ENCODE assay signal across 10 cellular contexts in the genomic region with DNA sequence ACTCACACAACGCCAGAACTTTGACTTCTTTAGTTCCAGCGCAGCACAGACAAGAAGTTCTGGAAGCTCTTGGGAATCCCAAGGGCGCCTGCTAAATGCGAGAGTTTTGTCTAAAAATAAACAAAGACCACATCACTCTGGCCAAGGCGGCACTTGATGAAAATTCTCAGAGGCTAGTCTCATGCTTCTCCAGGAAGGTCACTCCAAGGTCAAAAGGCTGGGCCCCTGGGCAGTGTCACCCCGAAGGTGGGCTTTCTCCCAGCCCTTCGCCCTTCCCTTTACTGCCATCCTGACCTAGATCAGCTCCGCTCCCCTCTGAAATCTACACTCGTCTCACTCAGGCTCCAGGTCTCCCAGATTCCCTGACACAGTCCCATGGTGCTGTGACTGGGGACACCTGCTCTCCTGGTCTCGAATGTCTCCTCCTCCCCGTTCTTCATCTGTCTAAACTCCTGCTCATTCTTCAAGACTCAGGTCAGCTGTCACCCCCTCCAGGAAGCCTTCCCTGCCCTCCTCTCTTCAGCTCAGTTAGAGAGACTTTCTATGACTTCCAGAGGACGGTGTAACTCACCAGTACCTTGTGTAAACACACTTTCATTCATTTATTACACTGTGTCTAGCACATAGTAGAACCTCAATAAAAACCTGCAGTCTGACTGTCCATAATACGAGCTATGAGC. TPM values are rescaled to one million over a fixed set of nuclear protein-coding genes. Genes with fewer than 3 reads are reported as not detected.
DNase-seq lines count a peak whose midpoint lies in the region; ATAC-seq and TF ChIP-seq lines count a peak whose summit lies in the region.
"Had no signal": no experiment of that assay in that cellular context is flagged by ENCODE, and none has a peak within 500 bp of the region (broad histone marks: within the 10 kb centered on the region; RNA-seq: fewer than 3 reads in every experiment).

No MANE protein-coding gene starts in this region.

- TF ChIP-seq POLR2A in thyroid gland (IDR thresholded peaks at IDR 0.05), result no peak

- peaks cover 20% of the 10 kb centered on the region for H3K36me3 Mint-ChIP-seq in activated CD8-positive, alpha-beta memory T cell treated with anti-CD3 and anti-CD28 coated beads, Interleukin-2, amount 10 ng/mL, durations not matched to agents 7 days and 5 days
- peaks cover 20% of the 10 kb centered on the region for H3K36me3 Mint-ChIP-seq in MCF 10A (ENCODE audit: insufficient read depth, unreplicated experiment)

- H3K4me3 Mint-ChIP-seq in activated CD8-positive, alpha-beta memory T cell treated with anti-CD3 and anti-CD28 coated beads, Interleukin-2, amount 10 ng/mL, durations not matched to agents 7 days and 5 days, result peak overlapping the region; percentile 67
- no peak overlapping the region for H3K4me3 Mint-ChIP-seq in MCF 10A (ENCODE audit: unreplicated experiment)

- BruUV-seq in MCF 10A (replicated peaks; lab: Mats Ljungman, UMichigan), result no TSS peak

- peak; percentile 33 for DNase-seq in activated CD8-positive, alpha-beta memory T cell treated with anti-CD3 and anti-CD28 coated beads, Interleukin-2, amount 10 ng/mL, durations not matched to agents 7 days and 5 days
- no peak for DNase-seq in activated CD8-positive, alpha-beta memory T cell treated with anti-CD3 and anti-CD28 coated beads, Interleukin-2, amount 50 U/mL, for 48 hours
- DNase-seq in MCF 10A (ENCODE audit: unreplicated experiment) (no peak), thyroid gland (peak; percentile 65 to 69), occipital lobe (lab: John Stamatoyannopoulos, UW) (no peak)
- DNase-seq: NCI-H187 had no signal

- H3K36me3 ChIP-seq in mucosa of rectum (ENCODE audit: control insufficient read depth in 2 of 2, insufficient read depth in 2 of 2, low read length in 2 of 2) (peaks cover 0 to 6% of the 10 kb centered on the region in 2 donors), thyroid gland (no peaks in the 10 kb centered on the region)
- H3K36me3 ChIP-seq: pancreas had no signal

- no peak overlapping the region for H3K9ac ChIP-seq in mucosa of rectum (ENCODE audit: low read depth in 1 of 2, low read length in 2 of 2)

- WGBS in thyroid gland, 2 donors, result 43 to 45% methylated on average over 13 of the region's 13 CpGs

- H3K27ac ChIP-seq in mucosa of rectum (ENCODE audit: low read depth in 2 of 2, low read length in 2 of 2), result peak overlapping the region; percentile 59 to 69
- peak overlapping the region; percentile 87 to 98 (median 93) for H3K27ac ChIP-seq in thyroid gland
- H3K27ac ChIP-seq: pancreas had no signal

- H3K9me3 ChIP-seq in mucosa of rectum (ENCODE audit: control insufficient read depth in 2 of 2, low read length in 2 of 2) (no peaks in the 10 kb centered on the region), thyroid gland (no peaks in the 10 kb centered on the region)
- H3K9me3 ChIP-seq: pancreas had no signal

- TF ChIP-seq CTCF in MCF 10A (IDR thresholded peaks at IDR 0.05; ENCODE audit: unreplicated experiment) (no peak), thyroid gland (IDR thresholded peaks at IDR 0.05) (no peak)

- H3K27me3 Mint-ChIP-seq in activated CD8-positive, alpha-beta memory T cell treated with anti-CD3 and anti-CD28 coated beads, Interleukin-2, amount 10 ng/mL, durations not matched to agents 7 days and 5 days, result no peaks in the 10 kb centered on the region
- no peaks in the 10 kb centered on the region for H3K27me3 Mint-ChIP-seq in MCF 10A (ENCODE audit: insufficient read depth, unreplicated experiment)

- H3K4me1 Mint-ChIP-seq in activated CD8-positive, alpha-beta memory T cell treated with anti-CD3 and anti-CD28 coated beads, Interleukin-2, amount 10 ng/mL, durations not matched to agents 7 days and 5 days, result peaks cover 96% of the 10 kb centered on the region
- H3K4me1 Mint-ChIP-seq in MCF 10A (ENCODE audit: insufficient read depth, unreplicated experiment), result peaks cover 37% of the 10 kb centered on the region

- peak overlapping the region; percentile 89 for H3K27ac Mint-ChIP-seq in activated CD8-positive, alpha-beta memory T cell treated with anti-CD3 and anti-CD28 coated beads, Interleukin-2, amount 10 ng/mL, durations not matched to agents 7 days and 5 days
- H3K27ac Mint-ChIP-seq in MCF 10A (ENCODE audit: low read depth, unreplicated experiment), result peak overlapping the region; percentile 88

- no peaks in the 10 kb centered on the region for H3K27me3 ChIP-seq in mucosa of rectum (ENCODE audit: control insufficient read depth in 2 of 2, insufficient read depth in 2 of 2, low read length in 2 of 2)
- H3K27me3 ChIP-seq in thyroid gland, result no peaks in the 10 kb centered on the region
- H3K27me3 ChIP-seq: pancreas had no signal

- no peak overlapping the region for H3K4me3 ChIP-seq in mucosa of rectum (ENCODE audit: low read length in 2 of 2)
- H3K4me3 ChIP-seq in thyroid gland (replicated peaks in 1 of 3), result no peak overlapping the region
- H3K4me3 ChIP-seq: pancreas had no signal

- POLR2A ChIA-PET in MCF 10A (lab: Yijun Ruan, JAX), result interaction anchor here (0.6 to 1.6 kb wide), 5 partner anchors 8 to 1797 kb away, joined by 3 to 8 read pairs (median 4); no protein-coding TSS in a partner anchor

- H3K4me1 ChIP-seq in mucosa of rectum (ENCODE audit: control insufficient read depth in 2 of 2, insufficient read depth in 2 of 2, low read length in 2 of 2), result peaks cover 80 to 83% of the 10 kb centered on the region in 2 donors
- peaks cover 97 to 100% of the 10 kb centered on the region in 2 donors for H3K4me1 ChIP-seq in thyroid gland

- CTCF ChIA-PET in activated CD8-positive, alpha-beta memory T cell treated with anti-CD3 and anti-CD28 coated beads, Interleukin-2, amount 10 ng/mL, durations not matched to agents 7 days and 5 days (lab: Charles Lee), result interaction anchor here (0.7 to 4.5 kb wide), 17 partner anchors 8 to 204 kb away, joined by 3 to 40 read pairs (median 4); no protein-coding TSS in a partner anchor
- CTCF ChIA-PET in MCF 10A (lab: Yijun Ruan, JAX), result interaction anchor here (0.6 to 1.6 kb wide), 7 partner anchors 8 to 207 kb away, joined by 3 to 12 read pairs (median 4); no protein-coding TSS in a partner anchor

- no peak for ATAC-seq in activated CD8-positive, alpha-beta memory T cell treated with anti-CD3 and anti-CD28 coated beads, Interleukin-2, amount 10 ng/mL, durations not matched to agents 7 days and 5 days
- no peak for ATAC-seq in HG03135 (IDR thresholded peaks at IDR 0.05; ENCODE audit: unreplicated experiment)
- no peak for ATAC-seq in HG02678 (IDR thresholded peaks at IDR 0.05; ENCODE audit: unreplicated experiment)
- ATAC-seq: pancreas had no signal

- intact Hi-C loops in MCF 10A (cut with micrococcal nuclease) (no loop called here), thyroid gland (cut with DNase I) (no loop called here)

- H3K9me3 Mint-ChIP-seq in activated CD8-positive, alpha-beta memory T cell treated with anti-CD3 and anti-CD28 coated beads, Interleukin-2, amount 10 ng/mL, durations not matched to agents 7 days and 5 days (ENCODE audit: low read depth), result no peaks in the 10 kb centered on the region
- H3K9me3 Mint-ChIP-seq in MCF 10A (ENCODE audit: unreplicated experiment), result no peaks in the 10 kb centered on the region

RNA-seq across cellular contexts. Expression of gene FAM53B, which starts 10.5 kb away (rescaled TPM):
- total RNA-seq in activated CD8-positive, alpha-beta memory T cell treated with anti-CD3 and anti-CD28 coated beads, Interleukin-2, amount 10 ng/mL, durations not matched to agents 7 days and 5 days, result 10 to 100 TPM; 33.5 to 45.5 TPM
- 12.9 and 14.9 TPM in 2 replicates for total RNA-seq in MCF 10A (2022)
- total RNA-seq in thyroid gland, result 10 to 100 TPM; 37.6 to 96.3 (median 80.4) TPM
- 35.1 TPM for total RNA-seq in occipital lobe

RNA-seq across cellular contexts. Expression of gene EEF1AKMT2, which starts 58.0 kb away (rescaled TPM):
- 10 to 100 TPM; 22.3 to 26.3 TPM for total RNA-seq in activated CD8-positive, alpha-beta memory T cell treated with anti-CD3 and anti-CD28 coated beads, Interleukin-2, amount 10 ng/mL, durations not matched to agents 7 days and 5 days
- total RNA-seq in MCF 10A (2022) (17.5 and 18.6 TPM in 2 replicates), thyroid gland (10 to 100 TPM; 23.8 to 33.6 (median 26.6) TPM), occipital lobe (53.8 TPM)

Comparison
In these comparisons a context has a peak if more than half of its experiments do, and no peak if none do; other contexts are left out.
1. DNase-seq: peak in activated CD8-positive, alpha-beta memory T cell treated with anti-CD3 and anti-CD28 coated beads, Interleukin-2, amount 10 ng/mL, durations not matched to agents 7 days and 5 days (single experiment) and thyroid gland (2 of 2); none in activated CD8-positive, alpha-beta memory T cell treated with anti-CD3 and anti-CD28 coated beads, Interleukin-2, amount 50 U/mL, for 48 hours (single experiment), MCF 10A (single experiment) and occipital lobe (single experiment).